Comparison of ENCODE assay signal across 34 cellular contexts in the genomic region with DNA sequence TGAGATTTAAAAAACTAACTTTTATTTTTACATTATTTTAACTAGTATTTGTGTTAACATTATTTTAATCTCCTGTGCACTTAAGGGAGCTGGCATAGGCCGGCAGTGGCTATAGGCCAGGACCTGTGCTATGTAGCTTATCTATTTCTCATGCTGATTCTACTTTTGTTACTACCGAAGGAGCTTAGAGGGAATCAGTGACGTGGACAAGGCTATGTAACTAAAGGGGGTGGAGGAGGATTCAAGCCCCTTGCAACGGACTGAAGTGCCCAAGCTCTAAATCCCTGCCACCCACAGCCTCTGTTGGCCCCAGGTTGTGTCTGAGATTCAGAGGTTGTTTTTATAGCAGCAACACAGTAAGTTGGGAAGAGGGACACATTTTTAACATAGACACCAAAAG.
"Had no signal": no experiment of that assay in that cellular context is flagged by ENCODE, and none has a peak within 500 bp of the region (broad histone marks: within the 10 kb centered on the region; RNA-seq: fewer than 3 reads in every experiment).

No MANE protein-coding gene starts in this region.

- H3K9me3 ChIP-seq: ascending aorta, body of pancreas had no signal

- H3K4me1 ChIP-seq: body of pancreas had no signal

- H3K36me3 Mint-ChIP-seq: activated CD4-positive, alpha-beta memory T cell treated with anti-CD3 and anti-CD28 coated beads for 36 hours; activated naive CD4-positive, alpha-beta T cell treated with anti-CD3 and anti-CD28 coated beads, Interleukin-2, amount 50 U/mL, for 72 hours had no signal

- H3K4me3 Mint-ChIP-seq: activated CD4-positive, alpha-beta memory T cell treated with anti-CD3 and anti-CD28 coated beads for 36 hours; activated CD4-positive, alpha-beta T cell treated with anti-CD3 and anti-CD28 coated beads, Interleukin-2, amount 10 ng/mL, durations not matched to agents 7 days and 5 days; activated naive CD8-positive, alpha-beta T cell treated with anti-CD3 and anti-CD28 coated beads, Interleukin-2, amount 50 U/mL, for 24 hours; activated T-cell treated with anti-CD3 and anti-CD28 coated beads, Interleukin-2, amount 50 U/mL, for 4 hours; T-cell had no signal

- H3K27ac Mint-ChIP-seq: activated CD4-positive, alpha-beta memory T cell treated with anti-CD3 and anti-CD28 coated beads for 36 hours; activated CD4-positive, alpha-beta T cell treated with anti-CD3 and anti-CD28 coated beads, Interleukin-2, amount 10 ng/mL, durations not matched to agents 7 days and 5 days; activated naive CD4-positive, alpha-beta T cell treated with anti-CD3 and anti-CD28 coated beads, Interleukin-2, amount 50 U/mL, for 72 hours; activated naive CD8-positive, alpha-beta T cell treated with anti-CD3 and anti-CD28 coated beads, Interleukin-2, amount 50 U/mL, for 24 hours; T-cell had no signal

- H3K27me3 ChIP-seq: ascending aorta, body of pancreas had no signal

- H3K27ac ChIP-seq: ascending aorta, body of pancreas, SK-N-MC had no signal

- FAIRE-seq: bronchial epithelial cell, TTC549 had no signal

- H3K9me3 Mint-ChIP-seq: activated CD4-positive, alpha-beta memory T cell treated with anti-CD3 and anti-CD28 coated beads for 36 hours; activated naive CD4-positive, alpha-beta T cell treated with anti-CD3 and anti-CD28 coated beads, Interleukin-2, amount 50 U/mL, for 72 hours; activated naive CD8-positive, alpha-beta T cell treated with anti-CD3 and anti-CD28 coated beads, Interleukin-2, amount 50 U/mL, for 24 hours; activated T-cell treated with anti-CD3 and anti-CD28 coated beads, Interleukin-2, amount 50 U/mL, for 4 hours; T-cell had no signal

- H3K36me3 ChIP-seq: ascending aorta had no signal

- H3K4me3 ChIP-seq: ascending aorta, body of pancreas, SK-N-MC had no signal

- H3K4me1 Mint-ChIP-seq: activated CD4-positive, alpha-beta T cell treated with anti-CD3 and anti-CD28 coated beads, Interleukin-2, amount 10 ng/mL, durations not matched to agents 7 days and 5 days; activated naive CD8-positive, alpha-beta T cell treated with anti-CD3 and anti-CD28 coated beads, Interleukin-2, amount 50 U/mL, for 24 hours; T-cell had no signal

- DNase-seq: activated CD4-positive, alpha-beta memory T cell treated with anti-CD3 and anti-CD28 coated beads for 36 hours; activated CD4-positive, alpha-beta T cell treated with anti-CD3 and anti-CD28 coated beads, Interleukin-2, amount 10 ng/mL, durations not matched to agents 7 days and 5 days; activated CD4-positive, CD25-positive, alpha-beta regulatory T cell; activated CD8-positive, alpha-beta memory T cell treated with anti-CD3 and anti-CD28 coated beads for 24 hours; activated effector memory CD4-positive, alpha-beta T cell treated with anti-CD3 and anti-CD28 coated beads, Interleukin-2, amount 50 U/mL, for 16 hours; activated naive CD4-positive, alpha-beta T cell treated with Interleukin-2 at 50 U/mL for 16 hours; activated naive CD8-positive, alpha-beta T cell treated with anti-CD3 and anti-CD28 coated beads, Interleukin-2, amount 50 U/mL, for 24 hours; activated T-cell treated with anti-CD3 and anti-CD28 coated beads, Interleukin-2, amount 50 U/mL, for 4 hours; amniotic stem cell; Kasumi-1; KBM-7; NCI-H1092; NCI-H1417; NCI-H1694; NCI-H2029; NCI-H2107; NCI-H2171 treated with DMSO at 0.1 percent for 48 hours; NCI-H226; NCI-H526; NCI-H774; NK-92 treated with Interleukin-12 subunit alpha and Interleukin-12 subunit beta, amount 100 ng/mL, for 24 hours; OCI-M1; RPMI8226; T-cell; T-helper 2 cell; T1000 had no signal

- H3K27me3 Mint-ChIP-seq: activated CD4-positive, alpha-beta memory T cell treated with anti-CD3 and anti-CD28 coated beads for 36 hours; activated CD4-positive, alpha-beta T cell treated with anti-CD3 and anti-CD28 coated beads, Interleukin-2, amount 10 ng/mL, durations not matched to agents 7 days and 5 days; activated naive CD8-positive, alpha-beta T cell treated with anti-CD3 and anti-CD28 coated beads, Interleukin-2, amount 50 U/mL, for 24 hours; T-cell had no signal

- ATAC-seq: activated naive CD4-positive, alpha-beta T cell treated with anti-CD3 and anti-CD28 coated beads, Interleukin-2, amount 50 U/mL, for 72 hours; activated naive CD8-positive, alpha-beta T cell treated with anti-CD3 and anti-CD28 coated beads, Interleukin-2, amount 50 U/mL, for 24 hours; activated T-cell treated with anti-CD3 and anti-CD28 coated beads, Interleukin-2, amount 50 U/mL, for 4 hours; body of pancreas; Panc1; Right ventricle myocardium inferior; T-cell had no signal
